In genomic region chr1:186865253-186865652, GRCh38 we compare ENCODE assay signal across 1 cellular context.
TF ChIP-seq lines count a peak whose summit lies in the region.

No MANE protein-coding gene starts in this region.

TF ChIP-seq in WTC11, 78 proteins besides CTCF, POLR2A, EP300 and RAD21 (continued from another document):
- TF ChIP-seq USF1 (CRISPR knock-in tag; IDR thresholded peaks at IDR 0.05) (no peak), TP53 (CRISPR knock-in tag; IDR thresholded peaks at IDR 0.05) (no peak), FOXP4 (CRISPR knock-in tag; IDR thresholded peaks at IDR 0.05) (no peak), JUN (CRISPR knock-in tag; IDR thresholded peaks at IDR 0.05) (no peak)
